In the genomic region with DNA sequence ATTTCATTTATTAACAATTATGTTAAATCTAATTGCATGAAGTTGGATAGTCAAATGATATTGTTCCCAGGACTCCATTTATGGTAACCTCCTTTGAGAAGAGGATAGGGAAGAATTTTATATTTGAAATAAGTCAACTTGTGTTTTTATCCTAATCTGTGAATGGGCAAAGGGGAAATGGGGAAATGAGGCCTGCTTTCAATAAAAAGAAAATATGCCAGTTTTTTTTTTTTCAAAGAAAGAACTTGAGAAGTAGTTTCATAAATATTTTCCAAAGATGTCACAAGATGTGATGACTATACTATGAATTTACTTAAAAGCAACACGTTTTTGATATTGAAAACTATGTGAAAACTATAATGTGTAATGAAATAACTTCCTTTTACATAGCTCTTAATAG, we compare ENCODE assay signal across 19 cellular contexts.
DNase-seq lines count a peak whose midpoint lies in the region; ATAC-seq, FAIRE-seq and TF ChIP-seq lines count a peak whose summit lies in the region.
"Had no signal": no experiment of that assay in that cellular context is flagged by ENCODE, and none has a peak within 500 bp of the region (broad histone marks: within the 10 kb centered on the region; RNA-seq: fewer than 3 reads in every experiment).

No MANE protein-coding gene starts in this region.

- intact Hi-C loops in left ventricle myocardium inferior (cut with micrococcal nuclease) (no loop called here), heart right ventricle (cut with DNase I) (no loop called here)

- H3K27ac ChIP-seq in left ventricle myocardium inferior (replicated peaks) (peak overlapping the region; percentile 33), heart right ventricle (peak overlapping the region in 4 of 10 donors; percentile 17 to 53 (median 40)), thoracic aorta (peak overlapping the region; percentile 56 to 69)
- H3K27ac ChIP-seq: BLaER1 treated with 17β-estradiol and CSF1 and Interleukin-3, amounts not matched to agents 10 nM and 100 nM; GM23248; HL-60 had no signal

- no peaks in the 10 kb centered on the region for H3K36me3 ChIP-seq in left ventricle myocardium inferior
- peaks cover 0 to 4% (median 0%) of the 10 kb centered on the region in 9 donors for H3K36me3 ChIP-seq in heart right ventricle
- no peaks in the 10 kb centered on the region for H3K36me3 ChIP-seq in thoracic aorta

- WGBS in heart right ventricle, 2 donors: 53 to 66% methylated on average over 1 of the region's 1 CpG

- peak; percentile 33 for FAIRE-seq in frontal cortex (lab: Jason Lieb, UNC)
- FAIRE-seq: GM12878, GM18507, H54 had no signal

- H3K4me3 ChIP-seq in left ventricle myocardium inferior: no peak overlapping the region
- no peak overlapping the region for H3K4me3 ChIP-seq in heart right ventricle
- H3K4me3 ChIP-seq in thoracic aorta: no peak overlapping the region
- H3K4me3 ChIP-seq: BLaER1 treated with 17β-estradiol and CSF1 and Interleukin-3, amounts not matched to agents 10 nM and 100 nM; GM12878; GM23248 had no signal

- TF ChIP-seq CTCF in left ventricle myocardium inferior (IDR thresholded peaks at IDR 0.05; ENCODE audit: borderline replicate concordance) (no peak), heart right ventricle (IDR thresholded peaks at IDR 0.05) (no peak), thoracic aorta (IDR thresholded peaks at IDR 0.05) (no peak)

- no peak for ATAC-seq in heart right ventricle
- ATAC-seq in thoracic aorta (ENCODE audit: insufficient number of reproducible peaks, low FRiP score, low read depth): no peak
- ATAC-seq: GM12878, HCT116 had no signal

- H3K27me3 ChIP-seq in left ventricle myocardium inferior (ENCODE audit: low read depth): no peaks in the 10 kb centered on the region
- H3K27me3 ChIP-seq in heart right ventricle: no peaks in the 10 kb centered on the region
- no peaks in the 10 kb centered on the region for H3K27me3 ChIP-seq in thoracic aorta (replicated peaks; ENCODE audit: insufficient read depth)
- H3K27me3 ChIP-seq: BLaER1 treated with 17β-estradiol and CSF1 and Interleukin-3, amounts not matched to agents 10 nM and 100 nM had no signal

- H3K9me3 ChIP-seq in left ventricle myocardium inferior (replicated peaks) (no peaks in the 10 kb centered on the region), heart right ventricle (no peaks in the 10 kb centered on the region), thoracic aorta (no peaks in the 10 kb centered on the region)
- H3K9me3 ChIP-seq: BLaER1 treated with 17β-estradiol and CSF1 and Interleukin-3, amounts not matched to agents 10 nM and 100 nM had no signal

- H3K4me1 ChIP-seq in left ventricle myocardium inferior (peaks cover 15% of the 10 kb centered on the region), heart right ventricle (peaks cover 0 to 23% (median 12%) of the 10 kb centered on the region in 9 donors), thoracic aorta (ENCODE audit: control insufficient read depth in 1 of 2, low read depth in 2 of 2) (peaks cover 26 to 47% of the 10 kb centered on the region in 2 donors)
- H3K4me1 ChIP-seq: BLaER1 treated with 17β-estradiol and CSF1 and Interleukin-3, amounts not matched to agents 10 nM and 100 nM had no signal

- DNase-seq in left ventricle myocardium inferior (no peak), heart right ventricle (no peak), dermis blood vessel endothelial cell (peak; percentile 8), frontal cortex (ENCODE audit: low spot score in 2 of 2) (no peak), thoracic aorta (ENCODE audit: low spot score) (no peak), HUDEP-2 (lab: John Stamatoyannopoulos, UW; ENCODE audit: unreplicated experiment in 76 of 76) (no peak), NCI-H2029 treated with DMSO at 0.1 percent for 48 hours (lab: John Stamatoyannopoulos, UW) (no peak), D341Med (ENCODE audit: low spot score) (no peak)
- DNase-seq: 8988T; ACHN; CD4-positive, CD25-positive, alpha-beta regulatory T cell; DMS 273 treated with DMSO at 0.1 percent for 48 hours; GM23248 had no signal
